ENCODE assay signal across 10 cellular contexts in the genomic region with DNA sequence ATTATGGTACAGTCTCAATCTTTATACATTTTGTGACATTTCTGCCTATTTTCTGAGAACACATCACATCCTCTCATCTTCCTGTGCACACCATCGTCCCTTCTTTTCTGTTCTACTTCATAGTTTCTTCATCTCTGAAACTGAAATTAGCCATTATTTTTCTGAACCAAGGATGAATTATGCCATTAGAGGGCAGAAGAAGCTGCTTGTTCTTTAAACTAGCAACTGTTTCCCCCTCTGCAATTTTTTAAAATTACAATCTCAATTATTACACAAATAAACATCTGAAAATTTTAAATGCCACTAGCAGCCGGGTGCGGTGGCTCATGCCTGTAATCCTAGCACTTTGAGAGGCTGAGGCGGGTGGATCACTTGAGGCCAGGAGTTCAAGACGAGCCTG. TPM values are rescaled to one million over a fixed set of nuclear protein-coding genes. Genes with fewer than 3 reads are reported as not detected.
DNase-seq lines count a peak whose midpoint lies in the region; ATAC-seq and TF ChIP-seq lines count a peak whose summit lies in the region.
"Had no signal": no experiment of that assay in that cellular context is flagged by ENCODE, and none has a peak within 500 bp of the region (broad histone marks: within the 10 kb centered on the region; RNA-seq: fewer than 3 reads in every experiment).

No MANE protein-coding gene starts in this region.

- TF ChIP-seq CTCF in OCI-LY3 (IDR thresholded peaks at IDR 0.05; ENCODE audit: low read depth, low read length) (peak; percentile 60), epithelial cell of esophagus (IDR thresholded peaks at IDR 0.05; ENCODE audit: insufficient read depth, low read depth, low read length, missing control alignments) (peak; percentile 48)

- H3K79me2 ChIP-seq in OCI-LY3 (ENCODE audit: low read length) = no peaks in the 10 kb centered on the region

- no peak overlapping the region for H3K4me3 ChIP-seq in OCI-LY3 (ENCODE audit: low read length)
- H3K4me3 ChIP-seq in epithelial cell of esophagus (ENCODE audit: low read length) = no peak overlapping the region

- ATAC-seq in HG02763 (IDR thresholded peaks at IDR 0.05; ENCODE audit: unreplicated experiment) = no peak
- ATAC-seq in GM21447 (IDR thresholded peaks at IDR 0.05; ENCODE audit: unreplicated experiment) = no peak

- peak overlapping the region; percentile 35; the same call in 1 of the 2 replicates for H2AFZ ChIP-seq in OCI-LY3 (ENCODE audit: low read depth, low read length)

- H3K27me3 ChIP-seq in OCI-LY3 (ENCODE audit: low read depth, low read length) = no peaks in the 10 kb centered on the region

- 0 out of 2 replicates have a peak overlapping the region, but pooled peaks have one; percentile 20 for H3K4me2 ChIP-seq in OCI-LY3 (ENCODE audit: low read length)

- H3K9me3 ChIP-seq in OCI-LY3 (ENCODE audit: insufficient read depth, low read length) = no peaks in the 10 kb centered on the region

- H4K20me1 ChIP-seq in OCI-LY3 (ENCODE audit: insufficient read depth, low read length) = no peaks in the 10 kb centered on the region

- H3K27ac ChIP-seq in OCI-LY3 (ENCODE audit: low read length) = no peak overlapping the region

- H3K4me1 ChIP-seq in OCI-LY3 (ENCODE audit: low read length) = no peaks in the 10 kb centered on the region

- no peak overlapping the region for H3K9ac ChIP-seq in OCI-LY3 (ENCODE audit: low read length)

- no peaks in the 10 kb centered on the region for H3K36me3 ChIP-seq in OCI-LY3 (replicated peaks; ENCODE audit: low read depth, low read length)

- peak; percentile 66 for DNase-seq in GM03348 (ENCODE audit: low spot score)
- DNase-seq in epithelial cell of esophagus (ENCODE audit: low read depth) = peak; percentile 36
- DNase-seq in renal cortical epithelial cell (ENCODE audit: low read depth) = peak; percentile 31
- no peak for DNase-seq in mesenteric fat pad (ENCODE audit: low spot score)
- DNase-seq in NCI-H345 treated with DMSO at 0.1 percent for 48 hours (lab: John Stamatoyannopoulos, UW; ENCODE audit: unreplicated experiment) = no peak
- DNase-seq: activated B cell treated with CpG ODN at 0.5 μM for 24 hours, NCI-H1436 treated with DMSO at 0.1 percent for 48 hours had no signal

RNA-seq across cellular contexts. Expression of a gene that starts 41.3 kb away (rescaled TPM):
- total RNA-seq in renal cortical epithelial cell (7.5 and 35.2 TPM in 2 replicates), mesenteric fat pad (46.1 TPM)

Comparison
In these comparisons a context has a peak if more than half of its experiments do, and no peak if none do; other contexts are left out.
1. DNase-seq: peak in GM03348 (single experiment), epithelial cell of esophagus (single experiment) and renal cortical epithelial cell (single experiment); none in mesenteric fat pad (single experiment) and NCI-H345 treated with DMSO at 0.1 percent for 48 hours (single experiment).